15 cellular contexts compared by ENCODE assay signal in the genomic region with DNA sequence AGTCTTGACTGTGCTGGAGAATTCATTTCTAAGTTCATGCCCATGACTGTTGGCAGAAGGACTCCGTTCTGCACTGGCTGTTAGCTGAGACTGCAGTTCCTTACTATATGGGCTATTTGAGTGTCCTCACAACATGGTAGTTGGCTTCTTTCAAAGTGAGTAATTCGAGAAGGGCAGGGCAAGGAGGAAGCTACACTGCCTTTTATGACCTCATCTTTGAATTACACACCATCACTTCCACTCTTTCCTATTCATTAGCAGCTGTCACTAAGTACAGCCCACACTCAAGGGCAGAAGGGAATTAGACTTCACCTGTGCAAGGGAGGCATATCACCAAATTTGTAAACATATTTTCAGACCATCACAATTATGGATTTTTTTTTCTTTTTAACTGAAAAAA. TPM values are rescaled to one million over a fixed set of nuclear protein-coding genes. Genes with fewer than 3 reads are reported as not detected.
DNase-seq lines count a peak whose midpoint lies in the region; ATAC-seq, FAIRE-seq and TF ChIP-seq lines count a peak whose summit lies in the region.
"Had no signal": no experiment of that assay in that cellular context is flagged by ENCODE, and none has a peak within 500 bp of the region (broad histone marks: within the 10 kb centered on the region; RNA-seq: fewer than 3 reads in every experiment).

No MANE protein-coding gene starts in this region.

- no peak for TF ChIP-seq POLR2A in esophagus muscularis mucosa (IDR thresholded peaks at IDR 0.05; ENCODE audit: low read depth)

- no peak overlapping the region for H3K4me2 ChIP-seq in mammary epithelial cell (ENCODE audit: insufficient read depth, low read depth, low read length)

- FAIRE-seq in D721Med (lab: Jason Lieb, UNC): no peak

- dilution Hi-C loops in mammary epithelial cell (cut with HindIII; ENCODE audit: low sequenced_read_pairs): no loop called here

- H3K36me3 ChIP-seq in mammary epithelial cell (ENCODE audit: insufficient read depth, low read length) (no peaks in the 10 kb centered on the region), esophagus muscularis mucosa (no peaks in the 10 kb centered on the region)
- H3K36me3 ChIP-seq: BE2C, heart right ventricle, thoracic aorta had no signal

- intact Hi-C loops in mammary epithelial cell (cut with micrococcal nuclease): no loop called here
- intact Hi-C loops in esophagus muscularis mucosa (cut with DNase I): no loop called here

- H3K4me1 Mint-ChIP-seq in activated T-cell treated with anti-CD3 and anti-CD28 coated beads, Interleukin-2, amount 50 U/mL, for 72 hours (ENCODE audit: low read depth): peaks cover 39% of the 10 kb centered on the region
- H3K4me1 Mint-ChIP-seq in type B pancreatic cell (ENCODE audit: unreplicated experiment): peaks cover 17% of the 10 kb centered on the region

- CTCF ChIA-PET in mammary epithelial cell (lab: Charles Lee; ENCODE audit: low non-redundant PET): no interaction called here

- no peak for TF ChIP-seq EP300 in esophagus muscularis mucosa (IDR thresholded peaks at IDR 0.05)

- no peak for ATAC-seq in activated T-cell treated with anti-CD3 and anti-CD28 coated beads, Interleukin-2, amount 50 U/mL, for 72 hours (replicated peaks in 1 of 2)
- no peak for ATAC-seq in GM21447 (IDR thresholded peaks at IDR 0.05; ENCODE audit: unreplicated experiment)
- ATAC-seq: activated CD8-positive, alpha-beta T cell treated with anti-CD3 and anti-CD28 coated beads for 36 hours; activated naive CD4-positive, alpha-beta T cell treated with anti-CD3 and anti-CD28 coated beads, Interleukin-2, amount 50 U/mL, for 72 hours had no signal

- H3K79me2 ChIP-seq in mammary epithelial cell (ENCODE audit: insufficient read depth, low read length): no peaks in the 10 kb centered on the region

- no peaks in the 10 kb centered on the region for H3K27me3 Mint-ChIP-seq in activated T-cell treated with anti-CD3 and anti-CD28 coated beads, Interleukin-2, amount 50 U/mL, for 72 hours (ENCODE audit: low read depth)
- H3K27me3 Mint-ChIP-seq in type B pancreatic cell: no peaks in the 10 kb centered on the region
- H3K27me3 Mint-ChIP-seq: activated CD8-positive, alpha-beta T cell treated with anti-CD3 and anti-CD28 coated beads for 36 hours had no signal

- peaks cover 0 to 3% of the 10 kb centered on the region in 2 donors for H3K9me3 Mint-ChIP-seq in activated T-cell treated with anti-CD3 and anti-CD28 coated beads, Interleukin-2, amount 50 U/mL, for 72 hours
- H3K9me3 Mint-ChIP-seq in type B pancreatic cell: peaks cover 4% of the 10 kb centered on the region
- H3K9me3 Mint-ChIP-seq: activated CD8-positive, alpha-beta T cell treated with anti-CD3 and anti-CD28 coated beads for 36 hours; activated naive CD4-positive, alpha-beta T cell treated with anti-CD3 and anti-CD28 coated beads, Interleukin-2, amount 50 U/mL, for 72 hours had no signal

- H3K27ac ChIP-seq in mammary epithelial cell (ENCODE audit: insufficient read depth, low read depth, low read length) (no peak overlapping the region), esophagus muscularis mucosa (replicated peaks in 1 of 4) (no peak overlapping the region)
- H3K27ac ChIP-seq: heart right ventricle, thoracic aorta had no signal

- peaks cover 3% of the 10 kb centered on the region for H3K4me1 ChIP-seq in mammary epithelial cell (ENCODE audit: insufficient read depth, low read length)
- no peaks in the 10 kb centered on the region for H3K4me1 ChIP-seq in esophagus muscularis mucosa

- no peak overlapping the region for H3K9ac ChIP-seq in mammary epithelial cell (ENCODE audit: insufficient read depth, low read length)

- BruUV-seq in mammary epithelial cell (replicated peaks; lab: Mats Ljungman, UMichigan): no TSS peak

- H3K4me3 ChIP-seq in mammary epithelial cell (replicated peaks in 1 of 3; ENCODE audit: insufficient read depth in 1 of 3, low read depth in 2 of 3, low read length in 3 of 3) (no peak overlapping the region), esophagus muscularis mucosa (no peak overlapping the region)
- H3K4me3 ChIP-seq: heart right ventricle, thoracic aorta had no signal

- in situ Hi-C loops in mammary epithelial cell (cut with MboI; ENCODE audit: low sequenced_read_pairs in 2 of 2): no loop called here

- no peaks in the 10 kb centered on the region for H4K20me1 ChIP-seq in mammary epithelial cell (ENCODE audit: insufficient read depth, low read length)

- H3K9me3 ChIP-seq in mammary epithelial cell (replicated peaks; ENCODE audit: insufficient read depth, low read length) (no peaks in the 10 kb centered on the region), esophagus muscularis mucosa (no peaks in the 10 kb centered on the region)
- H3K9me3 ChIP-seq: BE2C, heart right ventricle, thoracic aorta had no signal

- no peak for DNase-seq in activated T-cell treated with anti-CD3 and anti-CD28 coated beads, Interleukin-2, amount 50 U/mL, for 72 hours
- no peak for DNase-seq in activated T-cell treated with anti-CD3 and anti-CD28 coated beads, Interleukin-2, amount 50 U/mL, for 48 hours
- DNase-seq in NCI-H2171 treated with DMSO at 0.1 percent for 48 hours (lab: John Stamatoyannopoulos, UW) (peak; percentile 64), mammary epithelial cell (peak; percentile 44), type B pancreatic cell (ENCODE audit: extremely low spot score, unreplicated experiment) (no peak), esophagus muscularis mucosa (ENCODE audit: extremely low spot score) (no peak), D721Med (ENCODE audit: insufficient read length, low spot score) (no peak)
- DNase-seq: activated CD8-positive, alpha-beta T cell treated with anti-CD3 and anti-CD28 coated beads for 36 hours; BE2C; heart right ventricle; midbrain; NCI-H526 had no signal

- H2AFZ ChIP-seq in mammary epithelial cell (ENCODE audit: low read depth, low read length): no peak overlapping the region

- peak overlapping the region; percentile 27 for H3K27ac Mint-ChIP-seq in activated T-cell treated with anti-CD3 and anti-CD28 coated beads, Interleukin-2, amount 50 U/mL, for 72 hours
- H3K27ac Mint-ChIP-seq in type B pancreatic cell: peak overlapping the region; percentile 48
- H3K27ac Mint-ChIP-seq: activated CD8-positive, alpha-beta T cell treated with anti-CD3 and anti-CD28 coated beads for 36 hours; activated naive CD4-positive, alpha-beta T cell treated with anti-CD3 and anti-CD28 coated beads, Interleukin-2, amount 50 U/mL, for 72 hours had no signal

- TF ChIP-seq CTCF in mammary epithelial cell (conservative IDR thresholded peaks at IDR 0.05 in 1 of 2, IDR thresholded peaks at IDR 0.05 in 1 of 2; ENCODE audit: extremely low read depth in 1 of 2, insufficient read depth in 1 of 2, low read depth in 1 of 2, low read length in 2 of 2) (no peak), type B pancreatic cell (conservative IDR thresholded peaks at IDR 0.05) (no peak), esophagus muscularis mucosa (IDR thresholded peaks at IDR 0.05) (no peak), D721Med (IDR thresholded peaks at IDR 0.05; ENCODE audit: insufficient read depth, missing control alignments) (no peak)

- H3K27me3 ChIP-seq in mammary epithelial cell (ENCODE audit: insufficient read depth, low read length) (no peaks in the 10 kb centered on the region), esophagus muscularis mucosa (no peaks in the 10 kb centered on the region)
- H3K27me3 ChIP-seq: BE2C, heart right ventricle had no signal

- 63% methylated on average over 2 of the region's 2 CpGs for WGBS in mammary epithelial cell (ENCODE audit: low coverage, missing lambda C conversion rate)
- WGBS in esophagus muscularis mucosa: 78% methylated on average over 2 of the region's 2 CpGs

- peaks cover 4 to 5% of the 10 kb centered on the region in 2 donors for H3K36me3 Mint-ChIP-seq in activated T-cell treated with anti-CD3 and anti-CD28 coated beads, Interleukin-2, amount 50 U/mL, for 72 hours (ENCODE audit: insufficient read depth in 2 of 2)
- no peaks in the 10 kb centered on the region for H3K36me3 Mint-ChIP-seq in type B pancreatic cell

- peak overlapping the region in 1 of 2 donors; percentile 17 for H3K4me3 Mint-ChIP-seq in activated T-cell treated with anti-CD3 and anti-CD28 coated beads, Interleukin-2, amount 50 U/mL, for 72 hours
- H3K4me3 Mint-ChIP-seq in type B pancreatic cell: no peak overlapping the region
- H3K4me3 Mint-ChIP-seq: activated CD8-positive, alpha-beta T cell treated with anti-CD3 and anti-CD28 coated beads for 36 hours had no signal

RNA-seq across cellular contexts. Expression of gene EPAS1, which starts 55.9 kb away (rescaled TPM):
- total RNA-seq in activated T-cell treated with anti-CD3 and anti-CD28 coated beads, Interleukin-2, amount 50 U/mL, for 72 hours: 100 to 1,000 TPM in 1 of 2 donors, 10 to 100 TPM in 1; 50.8 to 219 TPM
- 100 to 1,000 TPM; 130 to 174 TPM for total RNA-seq in mammary epithelial cell
- polyA plus RNA-seq in mammary epithelial cell: 182 TPM
- 153 TPM for polyA minus RNA-seq in mammary epithelial cell
- 59.8 and 362 TPM in 2 replicates for total RNA-seq in type B pancreatic cell (ENCODE audit: low replicate concordance)
- 100 to 1,000 TPM; 113 to 225 (median 183) TPM for total RNA-seq in esophagus muscularis mucosa

Comparison
In these comparisons a context has a peak if more than half of its experiments do, and no peak if none do; other contexts are left out.
1. DNase-seq: peak in NCI-H2171 treated with DMSO at 0.1 percent for 48 hours (single experiment) and mammary epithelial cell (single experiment); none in activated T-cell treated with anti-CD3 and anti-CD28 coated beads, Interleukin-2, amount 50 U/mL, for 72 hours (0 of 2), activated T-cell treated with anti-CD3 and anti-CD28 coated beads, Interleukin-2, amount 50 U/mL, for 48 hours (0 of 2), type B pancreatic cell (single experiment), esophagus muscularis mucosa (single experiment) and D721Med (single experiment).